11 cellular contexts compared by ENCODE assay signal in genomic region chr5:110899566-110900412, GRCh38.
DNase-seq lines count a peak whose midpoint lies in the region; ATAC-seq and TF ChIP-seq lines count a peak whose summit lies in the region.
"Had no signal": no experiment of that assay in that cellular context is flagged by ENCODE, and none has a peak within 500 bp of the region (broad histone marks: within the 10 kb centered on the region; RNA-seq: fewer than 3 reads in every experiment).

No MANE protein-coding gene starts in this region.

- ATAC-seq in GM21360 (IDR thresholded peaks at IDR 0.05; ENCODE audit: unreplicated experiment): peak; percentile 86
- peak; percentile 87 for ATAC-seq in HG03095 (IDR thresholded peaks at IDR 0.05; ENCODE audit: unreplicated experiment)
- ATAC-seq: heart left ventricle had no signal

- TF ChIP-seq CTCF in WI38 (IDR thresholded peaks at IDR 0.05; ENCODE audit: low read depth, low read length) (no peak), coronary artery (IDR thresholded peaks at IDR 0.05) (no peak)

- H3K9me3 ChIP-seq in SJCRH30 (replicated peaks): no peaks in the 10 kb centered on the region
- H3K9me3 ChIP-seq: heart left ventricle had no signal

- no peaks in the 10 kb centered on the region for H3K4me1 ChIP-seq in SJCRH30
- H3K4me1 ChIP-seq: heart left ventricle had no signal

- peak overlapping the region; percentile 23 for H3K4me3 ChIP-seq in WI38 (ENCODE audit: low read depth, low read length)
- H3K4me3 ChIP-seq in SJCRH30: no peak overlapping the region
- H3K4me3 ChIP-seq in coronary artery: no peak overlapping the region
- H3K4me3 ChIP-seq: heart left ventricle had no signal

- no peaks in the 10 kb centered on the region for H3K27me3 ChIP-seq in SJCRH30
- H3K27me3 ChIP-seq: heart left ventricle had no signal

- H3K27ac ChIP-seq in SJCRH30 (no peak overlapping the region), coronary artery (no peak overlapping the region)
- H3K27ac ChIP-seq: heart left ventricle had no signal

- no peaks in the 10 kb centered on the region for H3K36me3 ChIP-seq in SJCRH30
- H3K36me3 ChIP-seq: heart left ventricle had no signal

- peak; percentile 35 for DNase-seq in Daoy (ENCODE audit: low read depth)
- DNase-seq in SIG-M5 (lab: John Stamatoyannopoulos, UW): no peak
- DNase-seq in SJCRH30: no peak
- no peak for DNase-seq in coronary artery (ENCODE audit: low spot score)
- no peak for DNase-seq in stimulated activated CD4-positive, alpha-beta T cell treated with anti-CD3 and anti-CD28 coated beads, Interleukin-2, amount 100 ng/mL, for 24 hours
- DNase-seq: activated effector memory CD4-positive, alpha-beta T cell treated with Interleukin-2 at 50 U/mL for 16 hours; heart left ventricle; posterior cingulate gyrus had no signal
